Comparison of ENCODE assay signal across 9 cellular contexts in the genomic region with DNA sequence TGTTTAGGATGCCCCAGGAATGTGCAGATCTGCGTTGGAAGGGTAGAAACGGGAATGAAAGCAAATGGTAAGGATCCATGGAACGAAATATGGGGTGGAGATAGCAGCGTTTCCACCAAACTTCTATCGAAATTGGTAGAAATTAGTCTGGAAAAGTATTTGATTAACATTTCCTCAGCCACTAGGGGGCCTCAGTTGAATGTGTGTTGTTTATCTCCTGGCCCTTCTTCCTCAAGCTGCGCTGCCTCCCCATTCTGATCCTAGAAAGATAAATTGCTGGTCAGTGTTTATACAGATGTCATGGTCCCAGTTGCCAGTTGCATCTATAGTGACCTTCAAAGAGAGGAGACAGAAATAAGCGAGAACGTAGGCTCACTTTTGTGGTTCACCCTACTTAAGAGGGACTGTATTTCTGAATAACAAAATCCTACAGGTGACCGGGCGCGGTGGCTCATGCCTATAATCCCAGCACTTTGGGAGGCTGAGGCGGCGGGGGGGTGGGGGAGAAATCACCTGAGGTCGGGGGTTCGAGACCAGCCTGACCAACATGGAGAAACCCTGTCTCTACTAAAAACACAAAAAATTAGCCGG.
DNase-seq lines count a peak whose midpoint lies in the region; ATAC-seq, FAIRE-seq and TF ChIP-seq lines count a peak whose summit lies in the region.
"Had no signal": no experiment of that assay in that cellular context is flagged by ENCODE, and none has a peak within 500 bp of the region (broad histone marks: within the 10 kb centered on the region; RNA-seq: fewer than 3 reads in every experiment).

No MANE protein-coding gene starts in this region.

- no peaks in the 10 kb centered on the region for H3K79me1 ChIP-seq in mesenchymal stem cell (replicated peaks; ENCODE audit: low read length, poor library complexity, severe bottlenecking)

- no peak overlapping the region for H3K4ac ChIP-seq in mesenchymal stem cell (ENCODE audit: low read depth in 1 of 2, low read length in 2 of 2)

- TF ChIP-seq CTCF in left ventricle myocardium inferior (IDR thresholded peaks at IDR 0.05; ENCODE audit: borderline replicate concordance) (peak; percentile 56), astrocyte (IDR thresholded peaks at IDR 0.05; ENCODE audit: insufficient read depth, low read depth, low read length) (peak; percentile 54)

- intact Hi-C loops in left ventricle myocardium inferior (cut with micrococcal nuclease) (no loop called here), Right ventricle myocardium superior (cut with DNase I) (no loop called here)

- H4K91ac ChIP-seq in mesenchymal stem cell (ENCODE audit: low read length): no peak overlapping the region

- H3K4me1 ChIP-seq in left ventricle myocardium inferior (peaks cover 10% of the 10 kb centered on the region), astrocyte (ENCODE audit: insufficient read depth, low read length) (no peaks in the 10 kb centered on the region), mesenchymal stem cell (ENCODE audit: control insufficient read depth, insufficient read depth, low read depth, low read length) (no peaks in the 10 kb centered on the region)

- no peak overlapping the region for H3K18ac ChIP-seq in mesenchymal stem cell (ENCODE audit: low read depth in 1 of 2, low read length in 2 of 2)

- no peak overlapping the region for H2BK15ac ChIP-seq in mesenchymal stem cell (ENCODE audit: low read depth, poor library complexity, severe bottlenecking)

- H4K8ac ChIP-seq in mesenchymal stem cell (ENCODE audit: low read length): no peak overlapping the region

- ATAC-seq in Right ventricle myocardium superior (ENCODE audit: poor library complexity) (no peak), GM18858 (IDR thresholded peaks at IDR 0.05; ENCODE audit: unreplicated experiment) (no peak), GM19463 (IDR thresholded peaks at IDR 0.05; ENCODE audit: unreplicated experiment) (no peak)

- H2AK5ac ChIP-seq in mesenchymal stem cell (ENCODE audit: low read length, severe bottlenecking): no peak overlapping the region

- no peak overlapping the region for H3K4me3 ChIP-seq in left ventricle myocardium inferior
- no peak overlapping the region for H3K4me3 ChIP-seq in astrocyte (ENCODE audit: insufficient read depth, low read depth, low read length)
- H3K4me3 ChIP-seq in mesenchymal stem cell (ENCODE audit: insufficient read depth in 1 of 2, low read depth in 1 of 2, low read length in 2 of 2): no peak overlapping the region

- H3K4me3 Mint-ChIP-seq in astrocyte (ENCODE audit: unreplicated experiment): no peak overlapping the region

- no peaks in the 10 kb centered on the region for H3K27me3 ChIP-seq in left ventricle myocardium inferior (ENCODE audit: low read depth)
- no peaks in the 10 kb centered on the region for H3K27me3 ChIP-seq in astrocyte (ENCODE audit: insufficient read depth, low read length)
- H3K27me3 ChIP-seq in mesenchymal stem cell (ENCODE audit: control insufficient read depth in 1 of 2, insufficient read depth in 1 of 2, low read length in 2 of 2): no peaks in the 10 kb centered on the region

- no peak overlapping the region for H3K14ac ChIP-seq in mesenchymal stem cell (ENCODE audit: low read length in 2 of 2)

- H3K36me3 ChIP-seq in left ventricle myocardium inferior: no peaks in the 10 kb centered on the region
- H3K36me3 ChIP-seq in astrocyte (ENCODE audit: insufficient read depth, low read length): no peaks in the 10 kb centered on the region
- no peaks in the 10 kb centered on the region for H3K36me3 ChIP-seq in mesenchymal stem cell (ENCODE audit: control insufficient read depth in 1 of 2, insufficient read depth in 2 of 2, low read depth in 1 of 2, low read length in 2 of 2)

- no peak overlapping the region for H2BK12ac ChIP-seq in mesenchymal stem cell (ENCODE audit: low read length in 2 of 2)

- no peak overlapping the region for H3K27ac ChIP-seq in left ventricle myocardium inferior (replicated peaks)
- no peak overlapping the region for H3K27ac ChIP-seq in astrocyte (ENCODE audit: low read depth, low read length)
- no peak overlapping the region for H3K27ac ChIP-seq in mesenchymal stem cell (ENCODE audit: low read length, poor library complexity, severe bottlenecking)

- no peak overlapping the region for H3K4me2 ChIP-seq in astrocyte (ENCODE audit: low read length)
- H3K4me2 ChIP-seq in mesenchymal stem cell (ENCODE audit: low read length, poor library complexity, severe bottlenecking): no peak overlapping the region

- no peak overlapping the region for H2BK120ac ChIP-seq in mesenchymal stem cell (ENCODE audit: low read depth, low read length)

- H3K9me3 ChIP-seq in left ventricle myocardium inferior (replicated peaks): peaks cover 6% of the 10 kb centered on the region
- peaks cover 2% of the 10 kb centered on the region for H3K9me3 ChIP-seq in astrocyte (ENCODE audit: insufficient read depth, low read depth, low read length)
- no peaks in the 10 kb centered on the region for H3K9me3 ChIP-seq in mesenchymal stem cell (ENCODE audit: control insufficient read depth, low read length)

- 65% methylated on average over 13 of the region's 16 CpGs for WGBS in mesenchymal stem cell

- DNase-seq in left ventricle myocardium inferior (no peak), Right ventricle myocardium superior (no peak), NCI-H2029 (lab: John Stamatoyannopoulos, UW) (peak; percentile 21), astrocyte (ENCODE audit: low read depth) (no peak), mesenchymal stem cell (peak; percentile 19), DMS153 (lab: John Stamatoyannopoulos, UW) (no peak)

- no peaks in the 10 kb centered on the region for H3K9me3 Mint-ChIP-seq in astrocyte (ENCODE audit: unreplicated experiment)

- H3K23ac ChIP-seq in mesenchymal stem cell (ENCODE audit: low read length in 2 of 2): no peak overlapping the region

- peaks cover 2% of the 10 kb centered on the region for H3K4me1 Mint-ChIP-seq in astrocyte (ENCODE audit: low read depth, unreplicated experiment)

- H4K20me1 ChIP-seq in astrocyte (ENCODE audit: insufficient read depth, low read length): no peaks in the 10 kb centered on the region

- no peaks in the 10 kb centered on the region for H3K79me2 ChIP-seq in astrocyte (ENCODE audit: insufficient read depth, low read length)

- no peak overlapping the region for H2BK5ac ChIP-seq in mesenchymal stem cell (ENCODE audit: low read depth, low read length, poor library complexity, severe bottlenecking)

- H2AFZ ChIP-seq in astrocyte (ENCODE audit: low read depth, low read length): no peak overlapping the region
- H2AFZ ChIP-seq in mesenchymal stem cell (ENCODE audit: low read depth, low read length): no peak overlapping the region

- H3K27me3 Mint-ChIP-seq in astrocyte (ENCODE audit: low read depth, unreplicated experiment): no peaks in the 10 kb centered on the region

- H3K36me3 Mint-ChIP-seq in astrocyte (ENCODE audit: low read depth, unreplicated experiment): no peaks in the 10 kb centered on the region

- FAIRE-seq in astrocyte (lab: Jason Lieb, UNC): no peak
- FAIRE-seq: GM18507 had no signal

- H3K9ac ChIP-seq in astrocyte (ENCODE audit: low read length) (no peak overlapping the region), mesenchymal stem cell (ENCODE audit: low read length) (no peak overlapping the region)

- H3K27ac Mint-ChIP-seq in astrocyte (ENCODE audit: unreplicated experiment): no peak overlapping the region

Comparison
In these comparisons a context has a peak if more than half of its experiments do, and no peak if none do; other contexts are left out.
1. DNase-seq: peak in NCI-H2029 (single experiment) and mesenchymal stem cell (single experiment); none in left ventricle myocardium inferior (single experiment), Right ventricle myocardium superior (single experiment), astrocyte (single experiment) and DMS153 (single experiment).